ENCODE assay signal across 8 cellular contexts in the genomic region with DNA sequence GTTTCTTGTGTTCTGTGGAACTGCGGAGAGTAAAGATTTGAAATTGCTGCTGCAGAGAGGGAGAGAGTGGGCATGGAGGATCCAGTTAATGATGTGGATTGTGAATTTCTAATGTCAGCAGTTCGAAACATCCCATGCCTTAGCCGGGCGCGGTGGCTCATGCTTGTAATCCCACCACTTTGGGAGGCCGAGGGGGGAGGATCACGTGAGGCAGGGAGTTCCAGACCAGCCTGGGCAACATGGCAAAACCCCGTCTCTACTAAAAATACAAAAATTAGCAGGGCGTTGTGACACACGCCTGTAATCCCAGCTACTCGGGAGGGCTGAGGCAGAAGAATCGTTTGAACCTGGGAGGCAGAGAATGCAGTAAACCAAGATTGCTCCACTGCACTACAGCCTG. TPM values are rescaled to one million over a fixed set of nuclear protein-coding genes. Genes with fewer than 3 reads are reported as not detected.
DNase-seq lines count a peak whose midpoint lies in the region; ATAC-seq and TF ChIP-seq lines count a peak whose summit lies in the region.

No MANE protein-coding gene starts in this region.

- no peak for TF ChIP-seq EP300 in sigmoid colon (IDR thresholded peaks at IDR 0.05)

- H3K4me1 Mint-ChIP-seq in activated CD4-positive, alpha-beta memory T cell treated with anti-CD3 and anti-CD28 coated beads, Interleukin-2, amount 10 ng/mL, durations not matched to agents 7 days and 5 days, result peaks cover 43% of the 10 kb centered on the region

- H3K27me3 ChIP-seq in foreskin keratinocyte (no peaks in the 10 kb centered on the region), sigmoid colon (no peaks in the 10 kb centered on the region)

- TF ChIP-seq CTCF in foreskin keratinocyte (conservative IDR thresholded peaks at IDR 0.05) (no peak), sigmoid colon (IDR thresholded peaks at IDR 0.05) (no peak)

- H3K27ac ChIP-seq in foreskin keratinocyte (peak overlapping the region; percentile 99), sigmoid colon (peak overlapping the region; percentile 95 to 99 (median 99))

- ATAC-seq in foreskin keratinocyte, result no peak
- no peak for ATAC-seq in GM18861 (IDR thresholded peaks at IDR 0.05; ENCODE audit: unreplicated experiment)
- ATAC-seq in HG02642 (IDR thresholded peaks at IDR 0.05; ENCODE audit: poor library complexity, unreplicated experiment), result no peak
- no peak for ATAC-seq in HG02610 (IDR thresholded peaks at IDR 0.05; ENCODE audit: unreplicated experiment)

- no peaks in the 10 kb centered on the region for H3K9me3 Mint-ChIP-seq in activated CD4-positive, alpha-beta memory T cell treated with anti-CD3 and anti-CD28 coated beads, Interleukin-2, amount 10 ng/mL, durations not matched to agents 7 days and 5 days

- H3K4me1 ChIP-seq in foreskin keratinocyte (peaks cover 15% of the 10 kb centered on the region), sigmoid colon (peaks cover 0 to 44% (median 37%) of the 10 kb centered on the region in 4 donors)

- no peak for TF ChIP-seq POLR2A in sigmoid colon (IDR thresholded peaks at IDR 0.05)

- intact Hi-C loops in sigmoid colon (cut with DNase I), result loop anchor here (5.0 kb wide), 1 partner anchor 634 kb away; the partner anchor contains the start of genes TRIM22 and TRIM5

- H3K4me3 ChIP-seq in sigmoid colon, result peak overlapping the region; percentile 33 to 84 (median 72)

- DNase-seq in ELF-1 (ENCODE audit: low read depth, low spot score), result peak; percentile 32
- DNase-seq in activated CD4-positive, alpha-beta memory T cell treated with anti-CD3 and anti-CD28 coated beads, Interleukin-2, amount 10 ng/mL, durations not matched to agents 7 days and 5 days, result no peak
- no peak for DNase-seq in foreskin keratinocyte
- DNase-seq in sigmoid colon, result peak; percentile 69
- no peak for DNase-seq in middle frontal gyrus (ENCODE audit: extremely low spot score, low spot score)

- 83 to 85% methylated on average over 12 of the region's 12 CpGs for WGBS in sigmoid colon, 2 donors

- POLR2A ChIA-PET in activated CD4-positive, alpha-beta memory T cell treated with anti-CD3 and anti-CD28 coated beads, Interleukin-2, amount 10 ng/mL, durations not matched to agents 7 days and 5 days (lab: Charles Lee), result interaction anchor here (0.8 to 1.4 kb wide), 9 partner anchors 13 to 160 kb away, joined by 3 to 6 read pairs (median 4); partner anchors contain the start of genes APBB1, ARFIP2, FHIP1B and SMPD1

- H3K27ac Mint-ChIP-seq in activated CD4-positive, alpha-beta memory T cell treated with anti-CD3 and anti-CD28 coated beads, Interleukin-2, amount 10 ng/mL, durations not matched to agents 7 days and 5 days, result peak overlapping the region; percentile 93

- CTCF ChIA-PET in activated CD4-positive, alpha-beta memory T cell treated with anti-CD3 and anti-CD28 coated beads, Interleukin-2, amount 10 ng/mL, durations not matched to agents 7 days and 5 days (lab: Charles Lee), result interaction anchor here (0.8 to 5.0 kb wide), 4 partner anchors 8 to 122 kb away, joined by 3 to 54 read pairs (median 4); no protein-coding TSS in a partner anchor

- H3K4me3 Mint-ChIP-seq in activated CD4-positive, alpha-beta memory T cell treated with anti-CD3 and anti-CD28 coated beads, Interleukin-2, amount 10 ng/mL, durations not matched to agents 7 days and 5 days, result peak overlapping the region; percentile 70

- no peaks in the 10 kb centered on the region for H3K9me3 ChIP-seq in sigmoid colon

- H3K27me3 Mint-ChIP-seq in activated CD4-positive, alpha-beta memory T cell treated with anti-CD3 and anti-CD28 coated beads, Interleukin-2, amount 10 ng/mL, durations not matched to agents 7 days and 5 days, result peaks cover 4% of the 10 kb centered on the region

- peaks cover 0 to 13% (median 0%) of the 10 kb centered on the region in 4 donors for H3K36me3 ChIP-seq in sigmoid colon

- no peaks in the 10 kb centered on the region for H3K36me3 Mint-ChIP-seq in activated CD4-positive, alpha-beta memory T cell treated with anti-CD3 and anti-CD28 coated beads, Interleukin-2, amount 10 ng/mL, durations not matched to agents 7 days and 5 days (ENCODE audit: low read depth)

RNA-seq across cellular contexts. Expression of gene CAVIN3, which starts 1.1 kb away (rescaled TPM):
- 10 to 100 TPM; 12.1 to 13.2 TPM for total RNA-seq in activated CD4-positive, alpha-beta memory T cell treated with anti-CD3 and anti-CD28 coated beads, Interleukin-2, amount 10 ng/mL, durations not matched to agents 7 days and 5 days
- total RNA-seq in foreskin keratinocyte (121 and 173 TPM in 2 replicates), sigmoid colon (100 to 1,000 TPM; 113 to 294 (median 188) TPM)
- polyA plus RNA-seq in foreskin keratinocyte (165 and 222 TPM in 2 replicates), sigmoid colon (10 to 100 TPM in 2 of 3 donors, 1 to 10 TPM in 1; 6.9 to 25.6 (median 24.0) TPM)

Comparison
In these comparisons a context has a peak if more than half of its experiments do, and no peak if none do; other contexts are left out.
1. DNase-seq: peak in ELF-1 (single experiment) and sigmoid colon (single experiment); none in activated CD4-positive, alpha-beta memory T cell treated with anti-CD3 and anti-CD28 coated beads, Interleukin-2, amount 10 ng/mL, durations not matched to agents 7 days and 5 days (single experiment), foreskin keratinocyte (0 of 2) and middle frontal gyrus (single experiment).